1 cellular context compared by ENCODE assay signal in the genomic region with DNA sequence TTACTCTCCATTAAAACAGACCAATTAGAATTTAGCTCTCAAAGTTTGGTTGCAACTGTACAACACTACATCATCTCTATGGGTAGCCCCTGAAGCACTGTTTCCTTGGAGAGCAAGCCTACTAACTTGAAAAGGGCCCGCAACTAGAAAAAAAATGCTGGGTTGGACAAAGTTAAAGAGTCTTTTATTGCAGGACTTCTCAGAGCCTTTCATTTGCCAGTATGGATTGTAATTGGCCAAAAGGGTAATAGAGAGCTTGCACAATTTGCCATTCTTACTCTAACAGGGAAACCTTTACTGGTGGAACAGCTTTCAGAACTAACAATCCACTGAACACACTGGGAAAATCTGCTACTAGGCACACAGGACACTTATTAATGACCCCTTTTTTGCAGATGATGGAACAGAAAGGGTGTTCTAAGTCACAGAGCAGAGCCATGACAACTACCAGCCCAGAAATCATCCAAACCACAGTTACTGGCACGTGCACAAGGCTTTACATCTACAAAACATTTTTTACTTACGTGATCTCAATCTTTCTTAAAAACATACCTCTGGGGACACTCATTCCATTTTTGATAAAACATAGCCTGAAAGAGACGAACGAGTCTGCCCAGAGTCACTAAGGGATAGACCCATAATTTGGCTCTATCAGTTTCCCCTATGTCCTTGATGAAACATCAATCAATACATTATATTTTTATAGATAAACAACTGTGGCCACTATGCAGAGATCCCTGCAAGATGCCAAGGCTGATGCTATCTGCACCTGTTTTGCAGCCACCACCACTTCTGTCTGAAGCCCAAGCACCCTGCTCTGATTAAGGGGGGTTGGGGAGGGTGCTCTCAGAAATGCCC.
TF ChIP-seq lines count a peak whose summit lies in the region.

No MANE protein-coding gene starts in this region.

TF ChIP-seq in H1, 55 proteins besides CTCF, POLR2A, EP300 and RAD21 (continued from another document):
- TF ChIP-seq, protein P1, sequence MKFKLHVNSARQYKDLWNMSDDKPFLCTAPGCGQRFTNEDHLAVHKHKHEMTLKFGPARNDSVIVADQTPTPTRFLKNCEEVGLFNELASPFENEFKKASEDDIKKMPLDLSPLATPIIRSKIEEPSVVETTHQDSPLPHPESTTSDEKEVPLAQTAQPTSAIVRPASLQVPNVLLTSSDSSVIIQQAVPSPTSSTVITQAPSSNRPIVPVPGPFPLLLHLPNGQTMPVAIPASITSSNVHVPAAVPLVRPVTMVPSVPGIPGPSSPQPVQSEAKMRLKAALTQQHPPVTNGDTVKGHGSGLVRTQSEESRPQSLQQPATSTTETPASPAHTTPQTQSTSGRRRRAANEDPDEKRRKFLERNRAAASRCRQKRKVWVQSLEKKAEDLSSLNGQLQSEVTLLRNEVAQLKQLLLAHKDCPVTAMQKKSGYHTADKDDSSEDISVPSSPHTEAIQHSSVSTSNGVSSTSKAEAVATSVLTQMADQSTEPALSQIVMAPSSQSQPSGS (IDR thresholded peaks at IDR 0.05; ENCODE audit: low read length) = no peak
- TF ChIP-seq TAF7 (optimal IDR thresholded peaks at IDR 0.05; ENCODE audit: borderline replicate concordance, low read depth, low read length) = no peak
- TF ChIP-seq RNF2 (IDR thresholded peaks at IDR 0.05; ENCODE audit: borderline replicate concordance, low read depth, low read length, missing control alignments, poor library complexity, severe bottlenecking) = no peak
- no peak for TF ChIP-seq CEBPB (IDR thresholded peaks at IDR 0.05; ENCODE audit: low read depth, low read length)
- TF ChIP-seq SIN3A (conservative IDR thresholded peaks at IDR 0.05 in 1 of 2, IDR thresholded peaks at IDR 0.05 in 1 of 2; ENCODE audit: low read depth in 1 of 2, low read length in 2 of 2) = no peak
